20 cellular contexts compared by ENCODE assay signal in the genomic region with DNA sequence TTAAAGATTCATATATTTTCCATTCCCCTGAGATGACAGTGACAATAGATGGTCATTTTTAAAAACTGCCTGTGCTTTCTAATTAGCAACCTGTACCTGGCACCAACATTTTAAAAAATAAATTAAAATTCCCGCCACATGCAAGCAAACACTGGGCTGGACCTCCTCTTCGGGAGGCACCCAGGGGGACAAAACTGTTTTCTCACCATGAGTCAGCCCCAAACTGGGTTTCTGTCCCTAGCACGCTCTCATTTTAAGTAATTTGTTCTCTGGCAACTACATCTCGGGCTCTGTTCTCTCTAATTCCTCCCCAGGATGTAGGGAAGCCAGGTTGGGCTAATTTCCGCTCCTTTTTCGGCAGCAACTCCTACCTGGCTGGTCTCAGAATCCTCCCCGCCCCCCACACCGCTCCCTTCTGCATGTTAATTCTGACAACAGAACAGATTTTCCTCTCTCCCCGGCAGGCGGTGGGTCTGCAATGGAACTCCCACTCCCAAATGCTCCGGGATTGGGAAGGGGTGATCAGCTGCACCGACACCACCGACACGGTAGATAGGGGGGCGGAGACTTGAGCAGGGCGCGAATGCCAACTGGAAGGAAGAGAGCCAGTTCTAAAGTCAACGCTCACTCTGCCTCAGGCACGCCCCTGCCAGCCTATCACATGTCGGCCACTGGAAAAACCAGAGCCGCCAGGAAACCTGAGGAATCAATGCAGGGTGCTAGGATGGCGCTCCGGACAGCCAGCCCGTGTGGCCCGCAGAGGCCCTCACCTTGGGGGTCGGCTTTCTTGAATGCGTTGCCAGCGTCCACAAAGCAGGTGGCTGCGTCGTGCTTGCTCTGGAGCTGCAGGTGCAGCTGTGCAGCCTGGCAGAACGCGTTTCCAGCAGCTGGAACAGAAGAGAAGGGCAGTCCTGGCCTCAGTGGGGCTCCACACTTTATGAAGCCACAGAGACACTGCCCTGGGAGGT. TPM values are rescaled to one million over a fixed set of nuclear protein-coding genes. Genes with fewer than 3 reads are reported as not detected.
DNase-seq lines count a peak whose midpoint lies in the region; ATAC-seq and TF ChIP-seq lines count a peak whose summit lies in the region.
"Had no signal": no experiment of that assay in that cellular context is flagged by ENCODE, and none has a peak within 500 bp of the region (broad histone marks: within the 10 kb centered on the region; RNA-seq: fewer than 3 reads in every experiment).

No MANE protein-coding gene starts in this region.

- CTCF ChIA-PET in CD4-positive, alpha-beta memory T cell (lab: Charles Lee; ENCODE audit: partially characterized antibody): interaction anchor here (1.2 kb wide), 1 partner anchor 16 kb away, joined by 3 read pairs; no protein-coding TSS in a partner anchor

- H3K27me3 Mint-ChIP-seq in CD4-positive, alpha-beta memory T cell: no peaks in the 10 kb centered on the region

- no peak overlapping the region for H3K4me2 ChIP-seq in osteoblast (ENCODE audit: insufficient read depth, low read length)

- peaks cover 65% of the 10 kb centered on the region for H3K36me3 ChIP-seq in osteoblast (ENCODE audit: insufficient read depth, low read length)
- peaks cover 52% of the 10 kb centered on the region for H3K36me3 ChIP-seq in CD4-positive, alpha-beta memory T cell (ENCODE audit: insufficient read depth, low read length)

- peaks cover 43% of the 10 kb centered on the region for H4K20me1 ChIP-seq in osteoblast (ENCODE audit: insufficient read depth, low read length)

- H3K9me3 Mint-ChIP-seq in CD4-positive, alpha-beta memory T cell: no peaks in the 10 kb centered on the region
- H3K9me3 Mint-ChIP-seq: activated naive CD4-positive, alpha-beta T cell treated with anti-CD3 and anti-CD28 coated beads for 36 hours had no signal

- H3K9me3 ChIP-seq in osteoblast (ENCODE audit: low read depth, low read length): no peaks in the 10 kb centered on the region
- H3K9me3 ChIP-seq in CD4-positive, alpha-beta memory T cell (ENCODE audit: control insufficient read depth in 1 of 2, low read length in 2 of 2): no peaks in the 10 kb centered on the region
- H3K9me3 ChIP-seq: neutrophil, right atrium auricular region, upper lobe of right lung had no signal

- H3K4me3 ChIP-seq in osteoblast (ENCODE audit: insufficient read depth, low read length): no peak overlapping the region
- H3K4me3 ChIP-seq in CD4-positive, alpha-beta memory T cell (ENCODE audit: low read length in 2 of 2): no peak overlapping the region
- H3K4me3 ChIP-seq: right atrium auricular region, SK-N-MC, upper lobe of right lung had no signal

- DNase-seq in G401 (ENCODE audit: low spot score) (peak; percentile 96), NCI-H1694 (lab: John Stamatoyannopoulos, UW) (peak; percentile 91), cerebellum (ENCODE audit: low spot score) (peak; percentile 83), osteoblast (ENCODE audit: insufficient read length, low spot score, missing footprints) (peak; percentile 67)
- DNase-seq in stimulated activated CD4-positive, alpha-beta T cell treated with anti-CD3 and anti-CD28 coated beads, Interleukin-4, amount 100 ng/mL, for 1 hour: no peak
- DNase-seq in CD4-positive, alpha-beta memory T cell: no peak
- DNase-seq: activated CD4-positive, alpha-beta T cell treated with anti-CD3 and anti-CD28 coated beads for 48 hours; activated naive CD4-positive, alpha-beta T cell treated with anti-CD3 and anti-CD28 coated beads for 36 hours; activated T-cell treated with anti-CD3 and anti-CD28 coated beads for 4 hours; foreskin melanocyte; Kasumi-1; stimulated activated naive CD8-positive, alpha-beta T cell treated with anti-CD3 and anti-CD28 coated beads, Interleukin-15, Interleukin-2, amounts not matched to agents 100 U/mL and 50 U/mL, for 24 hours; T-helper 9 cell; upper lobe of right lung had no signal

- H3K79me2 ChIP-seq in osteoblast (ENCODE audit: insufficient read depth, low read length): peaks cover 85% of the 10 kb centered on the region

- intact Hi-C loops in CD4-positive, alpha-beta memory T cell (cut with micrococcal nuclease): no loop called here

- ATAC-seq in HG03571 (IDR thresholded peaks at IDR 0.05; ENCODE audit: unreplicated experiment): no peak
- ATAC-seq: Panc1; stimulated activated naive CD8-positive, alpha-beta T cell treated with anti-CD3 and anti-CD28 coated beads, Interleukin-15, Interleukin-2, amounts not matched to agents 100 U/mL and 50 U/mL, for 24 hours; upper lobe of right lung had no signal

- H3K4me1 ChIP-seq in osteoblast (ENCODE audit: insufficient read depth, low read length): peaks cover 6% of the 10 kb centered on the region
- H3K4me1 ChIP-seq in CD4-positive, alpha-beta memory T cell (ENCODE audit: insufficient read depth, low read length): no peaks in the 10 kb centered on the region
- H3K4me1 ChIP-seq: upper lobe of right lung had no signal

- no peak overlapping the region for H2AFZ ChIP-seq in osteoblast (ENCODE audit: low read length)

- H3K27ac Mint-ChIP-seq in CD4-positive, alpha-beta memory T cell: no peak overlapping the region
- H3K27ac Mint-ChIP-seq: activated naive CD4-positive, alpha-beta T cell treated with anti-CD3 and anti-CD28 coated beads for 36 hours had no signal

- no peak for TF ChIP-seq CTCF in osteoblast (IDR thresholded peaks at IDR 0.05; ENCODE audit: extremely low read depth, low read depth, low read length)

- H3K36me3 Mint-ChIP-seq in CD4-positive, alpha-beta memory T cell: peaks cover 23 to 72% of the 10 kb centered on the region in 2 donors

- in situ Hi-C loops in G401 (cut with HindIII; ENCODE audit: low sequenced_read_pairs): loop anchor here (5.0 kb wide), 1 partner anchor 53 kb away; no protein-coding TSS in a partner anchor

- no peaks in the 10 kb centered on the region for H3K27me3 ChIP-seq in osteoblast (ENCODE audit: insufficient read depth, low read length)
- H3K27me3 ChIP-seq in CD4-positive, alpha-beta memory T cell (ENCODE audit: insufficient read depth, low read length): no peaks in the 10 kb centered on the region
- H3K27me3 ChIP-seq: neutrophil, right atrium auricular region, upper lobe of right lung had no signal

- POLR2A ChIA-PET in CD4-positive, alpha-beta memory T cell (lab: Charles Lee; ENCODE audit: partially characterized antibody): interaction anchor here (0.6 to 1.5 kb wide), 3 partner anchors 9 to 18 kb away, joined by 3 to 4 read pairs (median 3); no protein-coding TSS in a partner anchor

- H3K4me1 Mint-ChIP-seq in CD4-positive, alpha-beta memory T cell: peaks cover 0 to 7% (median 2%) of the 10 kb centered on the region in 4 donors

- no peak overlapping the region for H3K4me3 Mint-ChIP-seq in CD4-positive, alpha-beta memory T cell
- H3K4me3 Mint-ChIP-seq: activated naive CD4-positive, alpha-beta T cell treated with anti-CD3 and anti-CD28 coated beads for 36 hours had no signal

- no peak overlapping the region for H3K27ac ChIP-seq in osteoblast (ENCODE audit: low read depth, low read length)
- no peak overlapping the region for H3K27ac ChIP-seq in CD4-positive, alpha-beta memory T cell (ENCODE audit: low read depth, low read length)
- H3K27ac ChIP-seq: epithelial cell of prostate, neutrophil, right atrium auricular region, SK-N-MC, upper lobe of right lung had no signal

RNA-seq across cellular contexts. Expression of a gene that starts 14.7 kb away (rescaled TPM):
- total RNA-seq in G401 (2014; rRNA removed; shearing (Covaris generic)): 54.7 and 75.9 TPM in 2 replicates
- total RNA-seq in cerebellum: 39.9 TPM
- 95.9 and 96.4 TPM in 2 replicates for total RNA-seq in osteoblast
- total RNA-seq in CD4-positive, alpha-beta memory T cell: 10 to 100 TPM; 84.1 to 88.1 TPM
- polyA plus RNA-seq in CD4-positive, alpha-beta memory T cell: 100 to 1,000 TPM in 1 of 2 donors, 10 to 100 TPM in 1; 90.8 to 129 TPM

RNA-seq across cellular contexts. Expression of a gene that starts 16.1 kb away (rescaled TPM):
- 31.5 and 44.5 TPM in 2 replicates for total RNA-seq in G401 (2014; rRNA removed; shearing (Covaris generic))
- total RNA-seq in cerebellum: 5.9 TPM
- 2.1 and 4.0 TPM in 2 replicates for total RNA-seq in osteoblast
- total RNA-seq in CD4-positive, alpha-beta memory T cell: 1 to 10 TPM; 4.0 to 4.3 TPM
- polyA plus RNA-seq in CD4-positive, alpha-beta memory T cell: 10 to 100 TPM in 1 of 2 donors, 1 to 10 TPM in 1; 4.8 to 10.6 TPM

RNA-seq across cellular contexts. Expression of a gene that starts 28.5 kb away (rescaled TPM):
- total RNA-seq in G401 (2014; rRNA removed; shearing (Covaris generic)): 3.5 and 3.8 TPM in 2 replicates
- total RNA-seq in cerebellum: 26.5 TPM
- under 0.01 and 0.36 TPM in 2 replicates for total RNA-seq in osteoblast
- total RNA-seq in CD4-positive, alpha-beta memory T cell: not detected
- polyA plus RNA-seq in CD4-positive, alpha-beta memory T cell: not detected
- total RNA-seq: activated naive CD4-positive, alpha-beta T cell treated with anti-CD3 and anti-CD28 coated beads for 36 hours had no signal

Comparison
In these comparisons a context has a peak if more than half of its experiments do, and no peak if none do; other contexts are left out.
1. DNase-seq: peak in G401 (single experiment), NCI-H1694 (single experiment), cerebellum (single experiment) and osteoblast (single experiment); none in stimulated activated CD4-positive, alpha-beta T cell treated with anti-CD3 and anti-CD28 coated beads, Interleukin-4, amount 100 ng/mL, for 1 hour (single experiment) and CD4-positive, alpha-beta memory T cell (0 of 5).